31 cellular contexts compared by ENCODE assay signal in the genomic region with DNA sequence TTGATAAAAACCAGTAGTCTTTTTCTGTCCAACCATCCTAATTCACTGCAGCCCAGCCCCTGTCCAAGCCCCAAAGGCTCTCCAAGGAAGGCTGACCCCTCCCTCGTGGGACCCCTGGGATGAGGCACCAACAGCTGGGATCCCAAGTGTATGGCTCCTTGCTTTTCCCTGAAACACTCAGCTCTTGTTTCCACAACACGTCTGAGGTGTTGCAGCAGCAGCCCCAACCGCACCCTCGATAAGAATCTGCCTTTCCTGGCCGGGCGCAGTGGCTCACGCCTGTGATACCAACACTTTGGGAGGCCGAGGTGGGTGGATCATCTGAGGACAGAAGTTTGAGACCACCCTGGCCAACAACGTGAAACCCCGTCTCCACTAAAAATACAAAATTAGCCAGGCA. TPM values are rescaled to one million over a fixed set of nuclear protein-coding genes. Genes with fewer than 3 reads are reported as not detected.
"Had no signal": no experiment of that assay in that cellular context is flagged by ENCODE, and none has a peak within 500 bp of the region (broad histone marks: within the 10 kb centered on the region; RNA-seq: fewer than 3 reads in every experiment).

No MANE protein-coding gene starts in this region.

- H3K36me3 ChIP-seq: stomach, suprapubic skin, thoracic aorta, thyroid gland, tibial artery, tibial nerve, transverse colon, upper lobe of left lung, upper lobe of right lung, uterus, vagina had no signal

- H3K4me1 ChIP-seq: stomach, suprapubic skin, testis, tibial artery, tibial nerve, transverse colon, upper lobe of left lung, upper lobe of right lung, uterus, vagina had no signal

- ATAC-seq: stimulated activated effector memory CD8-positive, alpha-beta T cell treated with anti-CD3 and anti-CD28 coated beads, Interleukin-12 subunit alpha, Interleukin-12 subunit beta, amount 100 ng/mL, for 72 hours; stimulated activated memory B cell treated with anti-CD40 and anti-IgM and Interleukin-4, amounts not matched to agents 10 μg/mL and 1 μg/mL and 100 μg/mL, for 72 hours; stimulated activated naive B cell treated with anti-CD40 and anti-IgM and Interleukin-4, amounts not matched to agents 10 μg/mL and 1 μg/mL and 100 μg/mL, for 72 hours; stimulated activated naive CD8-positive, alpha-beta T cell treated with anti-CD3 and anti-CD28 coated beads, Interleukin-15, amount 100 ng/mL, for 72 hours; stimulated activated naive CD8-positive, alpha-beta T cell treated with anti-CD3 and anti-CD28 coated beads, Interleukin-15, Interleukin-2, amounts not matched to agents 100 U/mL and 50 U/mL, for 24 hours; upper lobe of right lung had no signal

- FAIRE-seq: urothelium cell line had no signal

- H3K27me3 ChIP-seq: suprapubic skin, testis, thyroid gland, tibial artery, transverse colon, upper lobe of left lung, upper lobe of right lung, vagina had no signal

- H3K27ac ChIP-seq: stomach, suprapubic skin, testis, thoracic aorta, tibial artery, tibial nerve, transverse colon, upper lobe of left lung, upper lobe of right lung, uterus, vagina had no signal

- H3K4me3 ChIP-seq: stomach, suprapubic skin, testis, thoracic aorta, thyroid gland, tibial artery, tibial nerve, transverse colon, upper lobe of left lung, upper lobe of right lung, uterus, vagina had no signal

- H3K9me3 ChIP-seq: stomach, suprapubic skin, testis, thoracic aorta, thyroid gland, tibial artery, tibial nerve, transverse colon, upper lobe of left lung, upper lobe of right lung, uterus, vagina had no signal

- DNase-seq: stimulated activated CD4-positive, alpha-beta T cell treated with anti-CD3 and anti-CD28 coated beads, Interleukin-2, amount 100 ng/mL, for 48 hours; stimulated activated CD4-positive, alpha-beta T cell treated with anti-CD3 and anti-CD28 coated beads, Interleukin-4, amount 100 ng/mL, for 1 hour; stimulated activated CD4-positive, alpha-beta T cell treated with anti-CD3 and anti-CD28 coated beads, Interleukin-4, amount 100 ng/mL, for 24 hours; stimulated activated CD4-positive, alpha-beta T cell treated with anti-CD3 and anti-CD28 coated beads, Interleukin-4, amount 100 ng/mL, for 4 hours; stimulated activated CD8-positive, alpha-beta memory T cell treated with anti-CD3 and anti-CD28 coated beads, Interleukin-4, amount 100 ng/mL, for 48 hours; stimulated activated naive B cell treated with anti-CD40 and anti-IgM and Interleukin-4, amounts not matched to agents 10 μg/mL and 1 μg/mL and 100 μg/mL, for 72 hours; stimulated activated naive CD4-positive, alpha-beta T cell; stimulated activated naive CD4-positive, alpha-beta T cell treated with Interleukin-2 at 50 U/mL for 16 hours; stimulated activated naive CD8-positive, alpha-beta T cell treated with anti-CD3 and anti-CD28 coated beads, Interleukin-15, amount 100 ng/mL, for 72 hours; stimulated activated naive CD8-positive, alpha-beta T cell treated with anti-CD3 and anti-CD28 coated beads, Interleukin-15, Interleukin-2, amounts not matched to agents 100 U/mL and 50 U/mL, for 24 hours; stomach; substantia nigra; testis; thyroid gland; tibial artery; transverse colon; trophoblast cell; upper lobe of left lung; upper lobe of right lung; uterus had no signal

RNA-seq across cellular contexts. Expression of gene MPC1L, which starts 59.4 kb away (rescaled TPM):
- total RNA-seq: stomach, subcutaneous adipose tissue, suprapubic skin, temporal lobe, thoracic aorta, thyroid gland, tibial nerve, transverse colon, upper lobe of left lung, upper lobe of right lung, ureter, urinary bladder, uterus, vagina had no signal
- polyA plus RNA-seq: stomach, urinary bladder had no signal
